9 cellular contexts compared by ENCODE assay signal in genomic region chr3:151305081-151305777, GRCh38. TPM values are rescaled to one million over a fixed set of nuclear protein-coding genes. Genes with fewer than 3 reads are reported as not detected.
DNase-seq lines count a peak whose midpoint lies in the region; ATAC-seq, FAIRE-seq and TF ChIP-seq lines count a peak whose summit lies in the region.
"Had no signal": no experiment of that assay in that cellular context is flagged by ENCODE, and none has a peak within 500 bp of the region (broad histone marks: within the 10 kb centered on the region; RNA-seq: fewer than 3 reads in every experiment).

No MANE protein-coding gene starts in this region.

- 69 to 70% methylated on average over 7 of the region's 7 CpGs for WGBS in tibial nerve, 2 donors

- peak in 1 of 2 donors; percentile 65 for TF ChIP-seq EP300 in tibial nerve (IDR thresholded peaks at IDR 0.05)

- no peaks in the 10 kb centered on the region for H3K27me3 ChIP-seq in tibial nerve

- TF ChIP-seq CTCF in astrocyte of the cerebellum (IDR thresholded peaks at IDR 0.05; ENCODE audit: low read depth, low read length, missing control alignments) (no peak), tibial nerve (IDR thresholded peaks at IDR 0.05) (no peak), GM10248 (IDR thresholded peaks at IDR 0.05; ENCODE audit: control extremely low read depth, extremely low read depth, low read depth, missing control alignments) (no peak)

- no peak for FAIRE-seq in GM12892 (lab: Jason Lieb, UNC)
- FAIRE-seq: GM18507 had no signal

- in situ Hi-C loops in astrocyte of the cerebellum (cut with HindIII; ENCODE audit: low sequenced_read_pairs) = no loop called here

- no peak for ATAC-seq in GM19324 (IDR thresholded peaks at IDR 0.05; ENCODE audit: low FRiP score, unreplicated experiment)

- no peaks in the 10 kb centered on the region for H3K9me3 ChIP-seq in tibial nerve

- DNase-seq in AG08395 (ENCODE audit: low spot score) (peak; percentile 94), HuH-7.5 (ENCODE audit: low spot score) (peak; percentile 40), astrocyte of the cerebellum (ENCODE audit: low read depth) (peak; percentile 99), kidney tubule cell (ENCODE audit: low spot score) (peak; percentile 98), tibial nerve (ENCODE audit: low spot score in 2 of 2) (peak; percentile 35 to 52), GM10248 (ENCODE audit: extremely low spot score) (no peak), GM12892 (ENCODE audit: insufficient read length) (no peak)

- TF ChIP-seq POLR2A in tibial nerve (IDR thresholded peaks at IDR 0.05) (no peak), GM12892 (IDR thresholded peaks at IDR 0.05; ENCODE audit: low read depth, low read length) (no peak)

- H3K27ac ChIP-seq in tibial nerve = no peak overlapping the region

- CTCF ChIA-PET in GM10248 (lab: Yijun Ruan, JAX) = interaction anchor here (1.1 to 1.5 kb wide), 4 partner anchors 17 to 77 kb away, joined by 3 to 7 read pairs (median 3); no protein-coding TSS in a partner anchor

- H3K36me3 ChIP-seq in tibial nerve = no peaks in the 10 kb centered on the region

- peak overlapping the region; percentile 7 for H3K4me3 ChIP-seq in astrocyte of the cerebellum (ENCODE audit: low read depth, low read length)
- H3K4me3 ChIP-seq in tibial nerve = no peak overlapping the region

- H3K4me1 ChIP-seq in tibial nerve = peaks cover 0 to 3% (median 0%) of the 10 kb centered on the region in 4 donors

- POLR2A ChIA-PET in GM10248 (lab: Yijun Ruan, JAX) = no interaction called here

RNA-seq across cellular contexts. Expression of gene GPR87, which starts 11.4 kb away (rescaled TPM):
- total RNA-seq in tibial nerve = not detected
- not detected for polyA plus RNA-seq in GM12892 (2012; ENCODE audit: missing spikeins)

RNA-seq across cellular contexts. Expression of gene P2RY13, which starts 24.1 kb away (rescaled TPM):
- 1 to 10 TPM in 2 of 4 donors, under 1 TPM in 2; 0.20 to 3.1 (median 0.78) TPM for total RNA-seq in tibial nerve
- polyA plus RNA-seq in GM12892 (2012; ENCODE audit: missing spikeins) = not detected

RNA-seq across cellular contexts. Expression of gene P2RY14, which starts 26.9 kb away (rescaled TPM):
- 1 to 10 TPM; 4.2 to 9.4 (median 6.3) TPM for total RNA-seq in tibial nerve
- polyA plus RNA-seq in GM12892 (2012; ENCODE audit: missing spikeins) = not detected

Comparison
In these comparisons a context has a peak if more than half of its experiments do, and no peak if none do; other contexts are left out.
1. DNase-seq: peak in AG08395 (single experiment), HuH-7.5 (single experiment), astrocyte of the cerebellum (single experiment), kidney tubule cell (single experiment) and tibial nerve (2 of 2); none in GM10248 (single experiment) and GM12892 (single experiment).